Comparison of ENCODE assay signal across 8 cellular contexts in the genomic region with DNA sequence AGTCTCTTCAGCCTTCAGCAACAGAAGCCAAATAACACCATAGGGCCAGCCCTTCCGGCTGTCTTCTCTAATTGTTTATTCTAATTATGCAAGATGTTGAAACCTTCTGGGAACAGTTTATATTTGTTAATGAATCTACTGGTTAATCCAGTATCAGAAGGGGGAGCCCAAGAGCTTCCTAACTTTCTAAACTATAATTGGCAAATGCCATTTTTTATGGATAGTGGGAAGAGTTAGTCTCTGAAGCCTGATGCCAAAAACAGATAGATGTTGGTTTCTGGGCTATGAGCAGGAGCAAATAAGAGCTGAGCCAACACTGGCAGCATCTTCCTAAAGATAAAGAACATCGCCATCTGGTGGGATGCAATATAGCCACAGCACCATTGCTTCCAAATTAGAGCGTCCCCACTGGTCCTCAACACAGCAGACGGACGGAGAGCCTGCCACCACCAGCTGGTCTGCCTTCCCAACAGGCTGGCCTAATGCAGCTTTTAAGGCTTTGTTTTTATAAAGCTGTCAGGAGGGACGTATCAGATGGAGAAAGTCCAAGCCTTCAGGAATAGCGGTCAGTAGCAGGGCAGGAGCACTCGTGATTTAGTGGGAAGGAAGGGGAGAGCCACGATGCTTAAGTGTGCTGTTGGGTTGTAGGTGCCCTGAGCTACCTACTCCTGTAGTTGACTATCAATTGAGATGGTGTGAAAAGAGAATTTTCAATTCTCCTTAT.
DNase-seq lines count a peak whose midpoint lies in the region; ATAC-seq, FAIRE-seq and TF ChIP-seq lines count a peak whose summit lies in the region.

No MANE protein-coding gene starts in this region.

- no peak overlapping the region for H3K9ac ChIP-seq in kidney (ENCODE audit: low read length in 2 of 2)

- no peaks in the 10 kb centered on the region for H3K4me1 ChIP-seq in kidney (ENCODE audit: control insufficient read depth in 1 of 2, insufficient read depth in 1 of 2, low read depth in 1 of 2, low read length in 2 of 2)
- H3K4me1 ChIP-seq in upper lobe of right lung: peaks cover 14% of the 10 kb centered on the region

- H3K27ac ChIP-seq in kidney (ENCODE audit: low read depth in 2 of 2, low read length in 2 of 2) (no peak overlapping the region), upper lobe of right lung (peak overlapping the region; percentile 6)

- intact Hi-C loops in kidney (cut with DNase I) (no loop called here), upper lobe of right lung (cut with DNase I) (no loop called here)

- DNase-seq in DMS114 treated with DMSO at 0.1 percent for 48 hours (lab: John Stamatoyannopoulos, UW; ENCODE audit: unreplicated experiment) (peak; percentile 26), HCEC 1CT (peak; percentile 80), NCI-H524 treated with DMSO at 0.1 percent for 48 hours (lab: John Stamatoyannopoulos, UW) (peak; percentile 99), T47D (ENCODE audit: low read depth in 1 of 2, low spot score in 1 of 2) (peak; percentile 28 to 85), kidney (no peak), upper lobe of right lung (no peak)

- no peaks in the 10 kb centered on the region for H3K9me3 ChIP-seq in kidney (ENCODE audit: control insufficient read depth in 1 of 2, low read length in 2 of 2)
- no peaks in the 10 kb centered on the region for H3K9me3 ChIP-seq in upper lobe of right lung

- TF ChIP-seq CTCF in kidney (IDR thresholded peaks at IDR 0.05; ENCODE audit: borderline replicate concordance, extremely low read depth, insufficient read depth) (peak; percentile 4), upper lobe of right lung (IDR thresholded peaks at IDR 0.05) (peak; percentile 59)

- peak; percentile 70 for ATAC-seq in upper lobe of right lung
- ATAC-seq in HG02759 (IDR thresholded peaks at IDR 0.05; ENCODE audit: unreplicated experiment): no peak
- ATAC-seq in GM19452 (IDR thresholded peaks at IDR 0.05; ENCODE audit: unreplicated experiment): no peak

- no peaks in the 10 kb centered on the region for H3K27me3 ChIP-seq in upper lobe of right lung

- H3K36me3 ChIP-seq in kidney (ENCODE audit: control insufficient read depth in 1 of 2, insufficient read depth in 2 of 2, low read length in 2 of 2): peaks cover 4 to 7% of the 10 kb centered on the region in 2 donors
- peaks cover 26% of the 10 kb centered on the region for H3K36me3 ChIP-seq in upper lobe of right lung

- in situ Hi-C loops in T47D (cut with HindIII; ENCODE audit: low pct_unique_long_range_greater_than_20kb, low sequenced_read_pairs): no loop called here

- peak; percentile 74 for FAIRE-seq in kidney (lab: Jason Lieb, UNC)

- H3K4me3 ChIP-seq in kidney (ENCODE audit: low read length in 2 of 2): no peak overlapping the region
- no peak overlapping the region for H3K4me3 ChIP-seq in upper lobe of right lung

Comparison
In these comparisons a context has a peak if more than half of its experiments do, and no peak if none do; other contexts are left out.
1. DNase-seq: peak in DMS114 treated with DMSO at 0.1 percent for 48 hours (single experiment), HCEC 1CT (single experiment), NCI-H524 treated with DMSO at 0.1 percent for 48 hours (single experiment) and T47D (2 of 2); none in kidney (single experiment) and upper lobe of right lung (single experiment).